In genomic region chr21:34836933-34837505, GRCh38 we compare ENCODE assay signal across 13 cellular contexts.
DNase-seq lines count a peak whose midpoint lies in the region; ATAC-seq and TF ChIP-seq lines count a peak whose summit lies in the region.
"Had no signal": no experiment of that assay in that cellular context is flagged by ENCODE, and none has a peak within 500 bp of the region (broad histone marks: within the 10 kb centered on the region; RNA-seq: fewer than 3 reads in every experiment).

No MANE protein-coding gene starts in this region.

- no peak overlapping the region for H2AFZ ChIP-seq in mammary epithelial cell (ENCODE audit: low read depth, low read length)
- no peak overlapping the region for H2AFZ ChIP-seq in mesenchymal stem cell (ENCODE audit: low read depth, low read length)

- H3K9me3 ChIP-seq in mammary epithelial cell (replicated peaks; ENCODE audit: insufficient read depth, low read length) = no peaks in the 10 kb centered on the region
- H3K9me3 ChIP-seq in mesenchymal stem cell (ENCODE audit: control insufficient read depth, low read length) = no peaks in the 10 kb centered on the region
- no peaks in the 10 kb centered on the region for H3K9me3 ChIP-seq in upper lobe of left lung
- H3K9me3 ChIP-seq: mucosa of descending colon had no signal

- peak overlapping the region; percentile 16 to 19 for H3K4ac ChIP-seq in mesenchymal stem cell (ENCODE audit: low read depth in 1 of 2, low read length in 2 of 2)

- no peak for DNase-seq in activated T-cell treated with anti-CD3 and anti-CD28 coated beads, Interleukin-2, amount 50 U/mL, for 24 hours
- DNase-seq in activated T-cell treated with anti-CD3 and anti-CD28 coated beads, Interleukin-2, amount 50 U/mL, for 1 hour = no peak
- no peak for DNase-seq in mammary epithelial cell
- DNase-seq in mesenchymal stem cell = no peak
- no peak for DNase-seq in upper lobe of left lung
- DNase-seq in activated CD4-positive, alpha-beta T cell treated with anti-CD3 and anti-CD28 coated beads for 4 hours = no peak
- DNase-seq in mesenteric fat pad (ENCODE audit: low spot score) = no peak
- DNase-seq in NK-92 (lab: John Stamatoyannopoulos, UW; ENCODE audit: unreplicated experiment) = no peak
- DNase-seq: KG1; mucosa of descending colon; NCI-H1930; NK-92 treated with Interleukin-12 subunit alpha and Interleukin-12 subunit beta, amount 100 ng/mL, for 24 hours had no signal

- no peak for ATAC-seq in upper lobe of left lung (ENCODE audit: low FRiP score in 2 of 2)
- ATAC-seq: GM12878 had no signal

- H3K4me3 ChIP-seq in mammary epithelial cell (replicated peaks in 1 of 3; ENCODE audit: insufficient read depth in 1 of 3, low read depth in 2 of 3, low read length in 3 of 3) (no peak overlapping the region), mesenchymal stem cell (ENCODE audit: insufficient read depth in 1 of 2, low read depth in 1 of 2, low read length in 2 of 2) (peak overlapping the region in 1 of 2 experiments; percentile 74), upper lobe of left lung (peak overlapping the region in 2 of 4 donors; percentile 19 to 28)
- H3K4me3 ChIP-seq: GM12878, mucosa of descending colon had no signal

- H2BK120ac ChIP-seq in mesenchymal stem cell (ENCODE audit: low read depth, low read length) = peak overlapping the region; percentile 21

- no peak overlapping the region for H3K4me3 Mint-ChIP-seq in activated T-cell treated with anti-CD3 and anti-CD28 coated beads, Interleukin-2, amount 50 U/mL, for 24 hours

- peaks cover 50% of the 10 kb centered on the region for H3K36me3 ChIP-seq in mammary epithelial cell (ENCODE audit: insufficient read depth, low read length)
- peaks cover 35 to 88% of the 10 kb centered on the region in 2 experiments for H3K36me3 ChIP-seq in mesenchymal stem cell (ENCODE audit: control insufficient read depth in 1 of 2, insufficient read depth in 2 of 2, low read depth in 1 of 2, low read length in 2 of 2)
- peaks cover 0 to 35% (median 23%) of the 10 kb centered on the region in 4 donors for H3K36me3 ChIP-seq in upper lobe of left lung

- no peak overlapping the region for H3K14ac ChIP-seq in mesenchymal stem cell (ENCODE audit: low read length in 2 of 2)

- no peak for TF ChIP-seq POLR2A in upper lobe of left lung (IDR thresholded peaks at IDR 0.05)

- H3K4me1 Mint-ChIP-seq in activated T-cell treated with anti-CD3 and anti-CD28 coated beads, Interleukin-2, amount 50 U/mL, for 24 hours (ENCODE audit: low read depth) = peaks cover 68% of the 10 kb centered on the region

- BruUV-seq in mammary epithelial cell (replicated peaks; lab: Mats Ljungman, UMichigan) = no TSS peak

- no peaks in the 10 kb centered on the region for H4K20me1 ChIP-seq in mammary epithelial cell (ENCODE audit: insufficient read depth, low read length)

- TF ChIP-seq CTCF in mammary epithelial cell (conservative IDR thresholded peaks at IDR 0.05 in 1 of 2, IDR thresholded peaks at IDR 0.05 in 1 of 2; ENCODE audit: extremely low read depth in 1 of 2, insufficient read depth in 1 of 2, low read depth in 1 of 2, low read length in 2 of 2) (no peak), upper lobe of left lung (IDR thresholded peaks at IDR 0.05) (no peak)

- dilution Hi-C loops in mammary epithelial cell (cut with HindIII; ENCODE audit: low sequenced_read_pairs) = no loop called here

- TF ChIP-seq EP300 in upper lobe of left lung (IDR thresholded peaks at IDR 0.05) = no peak

- H2BK12ac ChIP-seq in mesenchymal stem cell (ENCODE audit: low read length in 2 of 2) = peak overlapping the region in 1 of 2 experiments; percentile 92

- no peak overlapping the region for H3K23ac ChIP-seq in mesenchymal stem cell (ENCODE audit: low read length in 2 of 2)

- H2BK5ac ChIP-seq in mesenchymal stem cell (ENCODE audit: low read depth, low read length, poor library complexity, severe bottlenecking) = no peak overlapping the region

- peak overlapping the region; percentile 69 for H3K27ac Mint-ChIP-seq in activated T-cell treated with anti-CD3 and anti-CD28 coated beads, Interleukin-2, amount 50 U/mL, for 24 hours

- no peaks in the 10 kb centered on the region for H3K27me3 Mint-ChIP-seq in activated T-cell treated with anti-CD3 and anti-CD28 coated beads, Interleukin-2, amount 50 U/mL, for 24 hours

- in situ Hi-C loops in mammary epithelial cell (cut with MboI; ENCODE audit: low sequenced_read_pairs in 2 of 2) = loop anchor here in 1 of 2 donors (25.0 kb wide), 1 partner anchor 150 kb away; no protein-coding TSS in a partner anchor

- H3K18ac ChIP-seq in mesenchymal stem cell (ENCODE audit: low read depth in 1 of 2, low read length in 2 of 2) = peak overlapping the region; percentile 26 to 93

- H3K9ac ChIP-seq in mammary epithelial cell (ENCODE audit: insufficient read depth, low read length) (no peak overlapping the region), mesenchymal stem cell (ENCODE audit: low read length) (peak overlapping the region; percentile 85)

- CTCF ChIA-PET in mammary epithelial cell (lab: Charles Lee; ENCODE audit: low non-redundant PET) = no interaction called here

- H2AK5ac ChIP-seq in mesenchymal stem cell (ENCODE audit: low read length, severe bottlenecking) = peak overlapping the region; percentile 43

- peak overlapping the region; percentile 37 for H3K4me2 ChIP-seq in mammary epithelial cell (ENCODE audit: insufficient read depth, low read depth, low read length)
- no peak overlapping the region for H3K4me2 ChIP-seq in mesenchymal stem cell (ENCODE audit: low read length, poor library complexity, severe bottlenecking)

- H2BK15ac ChIP-seq in mesenchymal stem cell (ENCODE audit: low read depth, poor library complexity, severe bottlenecking) = no peak overlapping the region

- WGBS in mammary epithelial cell (ENCODE audit: low coverage, missing lambda C conversion rate) = 57% methylated on average over 4 of the region's 4 CpGs
- 27% methylated on average over 2 of the region's 4 CpGs for WGBS in mesenchymal stem cell
- 42 to 54% methylated on average over 4 of the region's 4 CpGs for WGBS in upper lobe of left lung, 2 donors

- H3K27me3 ChIP-seq in mammary epithelial cell (ENCODE audit: insufficient read depth, low read length) (no peaks in the 10 kb centered on the region), mesenchymal stem cell (ENCODE audit: control insufficient read depth in 1 of 2, insufficient read depth in 1 of 2, low read length in 2 of 2) (no peaks in the 10 kb centered on the region), upper lobe of left lung (no peaks in the 10 kb centered on the region)

- peaks cover 44% of the 10 kb centered on the region for H3K4me1 ChIP-seq in mammary epithelial cell (ENCODE audit: insufficient read depth, low read length)
- H3K4me1 ChIP-seq in mesenchymal stem cell (ENCODE audit: control insufficient read depth, insufficient read depth, low read depth, low read length) = peaks cover 28% of the 10 kb centered on the region
- H3K4me1 ChIP-seq in upper lobe of left lung = peaks cover 21 to 53% (median 43%) of the 10 kb centered on the region in 4 donors

- H3K36me3 Mint-ChIP-seq in activated T-cell treated with anti-CD3 and anti-CD28 coated beads, Interleukin-2, amount 50 U/mL, for 24 hours (ENCODE audit: low read depth) = peaks cover 99% of the 10 kb centered on the region

- H4K8ac ChIP-seq in mesenchymal stem cell (ENCODE audit: low read length) = peak overlapping the region; percentile 33

- peaks cover 32% of the 10 kb centered on the region for H3K79me1 ChIP-seq in mesenchymal stem cell (replicated peaks; ENCODE audit: low read length, poor library complexity, severe bottlenecking)

- H4K91ac ChIP-seq in mesenchymal stem cell (ENCODE audit: low read length) = no peak overlapping the region

- intact Hi-C loops in mammary epithelial cell (cut with micrococcal nuclease) = loop anchor here (2.0 kb wide), 1 partner anchor 92 kb away; no protein-coding TSS in a partner anchor

- H3K79me2 ChIP-seq in mammary epithelial cell (ENCODE audit: insufficient read depth, low read length) = peaks cover 90% of the 10 kb centered on the region

- H3K27ac ChIP-seq in mammary epithelial cell (ENCODE audit: insufficient read depth, low read depth, low read length) (peak overlapping the region; percentile 33), mesenchymal stem cell (ENCODE audit: low read length, poor library complexity, severe bottlenecking) (peak overlapping the region; percentile 68), upper lobe of left lung (peak overlapping the region; percentile 74 to 85 (median 82))

- no peaks in the 10 kb centered on the region for H3K9me3 Mint-ChIP-seq in activated T-cell treated with anti-CD3 and anti-CD28 coated beads, Interleukin-2, amount 50 U/mL, for 24 hours
